1 cellular context compared by ENCODE assay signal in genomic region chr3:110344897-110345767, GRCh38.
TF ChIP-seq lines count a peak whose summit lies in the region.

No MANE protein-coding gene starts in this region.

TF ChIP-seq in IMR-90, 13 proteins besides CTCF, POLR2A, EP300 and RAD21 (continued from another document):
- no peak for TF ChIP-seq CEBPB (IDR thresholded peaks at IDR 0.05; ENCODE audit: low read depth, low read length)
- no peak for TF ChIP-seq BHLHE40 (IDR thresholded peaks at IDR 0.05; ENCODE audit: low read depth, low read length)
- TF ChIP-seq FOS (IDR thresholded peaks at IDR 0.05; ENCODE audit: low read depth, low read length) = no peak
- TF ChIP-seq RFX5 (IDR thresholded peaks at IDR 0.05; ENCODE audit: low read depth, low read length) = no peak
- TF ChIP-seq MXI1 (IDR thresholded peaks at IDR 0.05; ENCODE audit: borderline replicate concordance, low read depth, low read length) = no peak
- TF ChIP-seq NFE2L2 (IDR thresholded peaks at IDR 0.05; ENCODE audit: low read depth, low read length) = no peak
- TF ChIP-seq ELK1 (IDR thresholded peaks at IDR 0.05; ENCODE audit: borderline replicate concordance, low read depth, low read length) = no peak
- TF ChIP-seq, protein P1, sequence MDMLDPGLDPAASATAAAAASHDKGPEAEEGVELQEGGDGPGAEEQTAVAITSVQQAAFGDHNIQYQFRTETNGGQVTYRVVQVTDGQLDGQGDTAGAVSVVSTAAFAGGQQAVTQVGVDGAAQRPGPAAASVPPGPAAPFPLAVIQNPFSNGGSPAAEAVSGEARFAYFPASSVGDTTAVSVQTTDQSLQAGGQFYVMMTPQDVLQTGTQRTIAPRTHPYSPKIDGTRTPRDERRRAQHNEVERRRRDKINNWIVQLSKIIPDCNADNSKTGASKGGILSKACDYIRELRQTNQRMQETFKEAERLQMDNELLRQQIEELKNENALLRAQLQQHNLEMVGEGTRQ (IDR thresholded peaks at IDR 0.05; ENCODE audit: low read depth, low read length) = no peak
TF ChIP-seq in IMR-90: peak in this region for 0.
